Comparison of ENCODE assay signal across 15 cellular contexts in genomic region chr18:26875040-26875654, GRCh38. TPM values are rescaled to one million over a fixed set of nuclear protein-coding genes. Genes with fewer than 3 reads are reported as not detected.
"Had no signal": no experiment of that assay in that cellular context is flagged by ENCODE, and none has a peak within 500 bp of the region (broad histone marks: within the 10 kb centered on the region; RNA-seq: fewer than 3 reads in every experiment).

No MANE protein-coding gene starts in this region.

- H3K9me3 ChIP-seq: pancreas had no signal

- H3K4me3 Mint-ChIP-seq: activated B cell treated with CpG ODN at 0.5 μM for 24 hours; activated CD4-positive, alpha-beta T cell treated with anti-CD3 and anti-CD28 coated beads, Interleukin-2, amount 10 ng/mL, durations not matched to agents 24 days and 14 days; activated naive CD8-positive, alpha-beta T cell treated with anti-CD3 and anti-CD28 coated beads, Interleukin-2, amount 10 ng/mL, durations not matched to agents 7 days and 5 days; brain; naive B cell; neural progenitor cell had no signal

- H3K9me3 Mint-ChIP-seq: activated B cell treated with CpG ODN at 0.5 μM for 24 hours; activated CD4-positive, alpha-beta T cell treated with anti-CD3 and anti-CD28 coated beads, Interleukin-2, amount 10 ng/mL, durations not matched to agents 24 days and 14 days; activated naive CD8-positive, alpha-beta T cell treated with anti-CD3 and anti-CD28 coated beads, Interleukin-2, amount 10 ng/mL, durations not matched to agents 7 days and 5 days had no signal

- H3K27ac Mint-ChIP-seq: activated B cell treated with CpG ODN at 0.5 μM for 24 hours; activated CD4-positive, alpha-beta T cell treated with anti-CD3 and anti-CD28 coated beads, Interleukin-2, amount 10 ng/mL, durations not matched to agents 24 days and 14 days; activated naive CD8-positive, alpha-beta T cell treated with anti-CD3 and anti-CD28 coated beads, Interleukin-2, amount 10 ng/mL, durations not matched to agents 7 days and 5 days; naive B cell; neural progenitor cell had no signal

- H3K36me3 ChIP-seq: neural progenitor cell, pancreas had no signal

- H3K4me2 ChIP-seq: neural progenitor cell had no signal

- H3K4me3 ChIP-seq: neural progenitor cell, pancreas had no signal

- H3K4me1 ChIP-seq: foreskin keratinocyte, neural progenitor cell, pancreas had no signal

- DNase-seq: activated B cell treated with CpG ODN at 0.5 μM for 24 hours; activated CD4-positive, alpha-beta T cell treated with anti-CD3 and anti-CD28 coated beads, Interleukin-2, amount 10 ng/mL, durations not matched to agents 24 days and 14 days; activated CD8-positive, alpha-beta memory T cell treated with anti-CD3 and anti-CD28 coated beads, Interleukin-2, amount 50 U/mL, for 48 hours; activated naive CD8-positive, alpha-beta T cell treated with anti-CD3 and anti-CD28 coated beads, Interleukin-2, amount 10 ng/mL, durations not matched to agents 7 days and 5 days; effector memory CD4-positive, alpha-beta T cell; foreskin keratinocyte; glutamatergic neuron; naive B cell; pancreas; stimulated activated CD4-positive, alpha-beta T cell treated with anti-CD3 and anti-CD28 coated beads, Interleukin-12 subunit alpha, Interleukin-12 subunit beta, amount 100 ng/mL, for 4 hours; stimulated activated CD4-positive, alpha-beta T cell treated with anti-CD3 and anti-CD28 coated beads, Interleukin-2, amount 100 ng/mL, for 24 hours; T-helper 2 cell had no signal

- H3K27me3 Mint-ChIP-seq: activated B cell treated with CpG ODN at 0.5 μM for 24 hours; activated CD4-positive, alpha-beta T cell treated with anti-CD3 and anti-CD28 coated beads, Interleukin-2, amount 10 ng/mL, durations not matched to agents 24 days and 14 days; activated naive CD8-positive, alpha-beta T cell treated with anti-CD3 and anti-CD28 coated beads, Interleukin-2, amount 10 ng/mL, durations not matched to agents 7 days and 5 days; brain had no signal

- H2AFZ ChIP-seq: neural progenitor cell had no signal

- ATAC-seq: foreskin keratinocyte had no signal

- H3K27ac ChIP-seq: foreskin keratinocyte, neural progenitor cell, pancreas had no signal

- H3K36me3 Mint-ChIP-seq: activated naive CD8-positive, alpha-beta T cell treated with anti-CD3 and anti-CD28 coated beads, Interleukin-2, amount 10 ng/mL, durations not matched to agents 7 days and 5 days; brain; naive B cell; neural progenitor cell had no signal

- H3K27me3 ChIP-seq: foreskin keratinocyte, neural progenitor cell, pancreas had no signal

- H3K4me1 Mint-ChIP-seq: activated B cell treated with CpG ODN at 0.5 μM for 24 hours; activated CD4-positive, alpha-beta T cell treated with anti-CD3 and anti-CD28 coated beads, Interleukin-2, amount 10 ng/mL, durations not matched to agents 24 days and 14 days; activated naive CD8-positive, alpha-beta T cell treated with anti-CD3 and anti-CD28 coated beads, Interleukin-2, amount 10 ng/mL, durations not matched to agents 7 days and 5 days; naive B cell had no signal

- H3K9ac ChIP-seq: neural progenitor cell had no signal

RNA-seq across cellular contexts. Expression of gene AQP4, which starts 9.6 kb away (rescaled TPM):
- total RNA-seq: activated B cell treated with CpG ODN at 0.5 μM for 24 hours; activated CD4-positive, alpha-beta T cell treated with anti-CD3 and anti-CD28 coated beads, Interleukin-2, amount 10 ng/mL, durations not matched to agents 24 days and 14 days; activated naive CD8-positive, alpha-beta T cell treated with anti-CD3 and anti-CD28 coated beads, Interleukin-2, amount 10 ng/mL, durations not matched to agents 7 days and 5 days; foreskin keratinocyte; lung microvascular endothelial cell had no signal
- polyA plus RNA-seq: foreskin keratinocyte had no signal
